Comparison of ENCODE assay signal across 14 cellular contexts in the genomic region with DNA sequence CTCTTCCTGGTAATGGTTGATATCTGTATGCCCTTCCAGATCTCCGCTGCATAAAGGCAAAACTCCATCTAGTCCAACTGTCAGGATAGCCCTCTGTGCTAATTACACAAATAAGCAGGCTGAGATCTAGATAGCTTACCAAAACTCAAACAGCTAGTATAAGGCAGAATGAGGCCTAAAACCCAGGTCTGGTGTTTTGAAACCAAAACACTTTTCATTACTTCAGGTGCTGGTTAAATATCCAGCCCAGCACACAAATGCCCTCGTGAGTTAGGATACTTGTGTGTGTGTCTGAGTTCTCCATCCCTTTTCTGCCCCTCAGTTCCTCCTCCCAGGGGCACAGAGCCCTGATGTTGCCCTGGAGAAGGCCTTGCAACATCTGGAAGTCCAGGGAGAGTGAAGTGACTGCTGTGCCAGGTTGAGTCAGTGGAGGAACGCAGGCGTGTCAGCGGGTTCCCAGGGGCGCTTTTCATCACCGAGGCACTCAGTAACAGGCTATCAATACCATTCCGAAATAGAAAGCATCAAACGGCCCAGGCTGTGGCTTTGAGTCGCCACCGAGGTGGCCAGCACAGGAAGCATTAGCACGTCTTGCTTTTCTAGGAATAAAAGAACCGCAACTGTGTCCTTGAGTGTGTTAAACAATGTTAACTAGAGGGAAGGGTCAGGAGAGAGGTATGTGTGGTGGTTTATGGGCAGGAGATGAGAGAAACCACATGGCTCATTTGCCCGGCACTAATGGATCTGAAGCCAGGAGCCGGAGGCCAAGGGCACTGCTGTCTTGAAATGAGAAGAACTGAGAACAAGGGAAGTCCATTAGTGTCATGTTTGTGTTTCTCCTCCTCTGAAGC.
DNase-seq lines count a peak whose midpoint lies in the region; ATAC-seq, FAIRE-seq and TF ChIP-seq lines count a peak whose summit lies in the region.
"Had no signal": no experiment of that assay in that cellular context is flagged by ENCODE, and none has a peak within 500 bp of the region (broad histone marks: within the 10 kb centered on the region; RNA-seq: fewer than 3 reads in every experiment).

No MANE protein-coding gene starts in this region.

- H3K4me1 Mint-ChIP-seq in stimulated activated effector memory CD8-positive, alpha-beta T cell treated with anti-CD3 and anti-CD28 coated beads, Interleukin-12 subunit alpha, Interleukin-12 subunit beta, amount 100 ng/mL, for 72 hours, result no peaks in the 10 kb centered on the region

- H3K36me3 ChIP-seq in GM12878 (ENCODE audit: control insufficient read depth in 2 of 2, insufficient read depth in 2 of 2, low read length in 1 of 2) (no peaks in the 10 kb centered on the region), muscle layer of duodenum (ENCODE audit: control insufficient read depth in 1 of 2, insufficient read depth in 2 of 2, low read length in 2 of 2) (no peaks in the 10 kb centered on the region)
- H3K36me3 ChIP-seq: upper lobe of left lung had no signal

- no peak for TF ChIP-seq RAD21 in GM12878 (IDR thresholded peaks at IDR 0.05; ENCODE audit: insufficient read depth, low read depth, low read length)

- H3K9me3 ChIP-seq in GM12878 (replicated peaks; ENCODE audit: control insufficient read depth, insufficient read depth, low read length), result no peaks in the 10 kb centered on the region
- H3K9me3 ChIP-seq in muscle layer of duodenum (ENCODE audit: control insufficient read depth in 1 of 2, low read length in 2 of 2), result no peaks in the 10 kb centered on the region
- H3K9me3 ChIP-seq: upper lobe of left lung had no signal

- H3K4me3 ChIP-seq in GM12878 (no peak overlapping the region), muscle layer of duodenum (ENCODE audit: low read depth in 1 of 2, low read length in 2 of 2) (no peak overlapping the region)
- H3K4me3 ChIP-seq: upper lobe of left lung had no signal

- H3K4me3 Mint-ChIP-seq in stimulated activated effector memory CD8-positive, alpha-beta T cell treated with anti-CD3 and anti-CD28 coated beads, Interleukin-12 subunit alpha, Interleukin-12 subunit beta, amount 100 ng/mL, for 72 hours, result no peak overlapping the region
- H3K4me3 Mint-ChIP-seq: naive thymus-derived CD8-positive, alpha-beta T cell had no signal

- ATAC-seq in GM12878 (peak; percentile 21; the same call in 1 of the 3 replicates), HG03139 (IDR thresholded peaks at IDR 0.05; ENCODE audit: unreplicated experiment) (no peak), GM18511 (IDR thresholded peaks at IDR 0.05; ENCODE audit: unreplicated experiment) (no peak)
- no peak for ATAC-seq in stimulated activated effector memory CD8-positive, alpha-beta T cell treated with anti-CD3 and anti-CD28 coated beads, Interleukin-12 subunit alpha, Interleukin-12 subunit beta, amount 100 ng/mL, for 72 hours
- ATAC-seq: naive thymus-derived CD8-positive, alpha-beta T cell had no signal

- intact Hi-C loops in GM12878 (cut with micrococcal nuclease; ENCODE audit: unreplicated experiment), result no loop called here

- POLR2A ChIA-PET in GM12878 (lab: Charles Lee), result no interaction called here

- SMC1A ChIA-PET in GM12878 (lab: Charles Lee; ENCODE audit: uncharacterized antibody, unreplicated experiment), result interaction anchor here (0.8 to 5.1 kb wide), 3 partner anchors 9 to 203 kb away, joined by 4 to 50 read pairs (median 5); no protein-coding TSS in a partner anchor

- H3K4me2 ChIP-seq in GM12878 (ENCODE audit: control insufficient read depth, insufficient read depth), result no peak overlapping the region

- no peak overlapping the region for H2AFZ ChIP-seq in GM12878 (ENCODE audit: control insufficient read depth, low read depth, low read length)

- no peak overlapping the region for H3K9ac ChIP-seq in GM12878 (ENCODE audit: control insufficient read depth, insufficient read depth, low read length)

- CTCF ChIA-PET in GM12878 (lab: Yijun Ruan, JAX), result interaction anchor here (1.0 to 7.9 kb wide), 4 partner anchors 11 to 202 kb away, joined by 3 to 94 read pairs (median 7); no protein-coding TSS in a partner anchor

- no peak for TF ChIP-seq EP300 in GM12878 (IDR thresholded peaks at IDR 0.05; ENCODE audit: borderline replicate concordance in 1 of 2, control insufficient read depth in 1 of 2, low read depth in 2 of 2, low read length in 2 of 2)

- H3K27ac ChIP-seq in GM12878 (ENCODE audit: control insufficient read depth, insufficient read depth) (no peak overlapping the region), muscle layer of duodenum (ENCODE audit: low read length) (peak overlapping the region; percentile 58)
- H3K27ac ChIP-seq: HL-60, upper lobe of left lung, VCaP had no signal

- peak; percentile 82 for DNase-seq in HT1080 (ENCODE audit: low read depth)
- no peak for DNase-seq in GM12878 (ENCODE audit: low read depth, low spot score)
- peak; percentile 63 for DNase-seq in urothelium cell line (ENCODE audit: low spot score)
- DNase-seq in stimulated activated effector memory CD8-positive, alpha-beta T cell treated with anti-CD3 and anti-CD28 coated beads, Interleukin-12 subunit alpha, Interleukin-12 subunit beta, amount 100 ng/mL, for 72 hours (ENCODE audit: low spot score in 2 of 2), result no peak
- DNase-seq: activated T-cell treated with anti-CD3 and anti-CD28 coated beads, Interleukin-2, amount 50 U/mL, for 48 hours; dermis blood vessel endothelial cell; DMS79; naive thymus-derived CD8-positive, alpha-beta T cell had no signal

- H4K20me1 ChIP-seq in GM12878 (ENCODE audit: control insufficient read depth, insufficient read depth), result no peaks in the 10 kb centered on the region

- TF ChIP-seq CTCF in GM12878 (IDR thresholded peaks at IDR 0.05 in 2 of 3, conservative IDR thresholded peaks at IDR 0.05 in 1 of 3; ENCODE audit: control insufficient read depth in 2 of 3, extremely low read depth in 1 of 3, insufficient read depth in 1 of 3, low read depth in 3 of 3, low read length in 3 of 3), result no peak

- no peak for FAIRE-seq in GM12878 (lab: Jason Lieb, UNC)
- FAIRE-seq in urothelium cell line (lab: Jason Lieb, UNC), result no peak

- BruUV-seq in GM12878 (replicated peaks; lab: Mats Ljungman, UMichigan), result no TSS peak

- TF ChIP-seq POLR2A in GM12878 (IDR thresholded peaks at IDR 0.05; ENCODE audit: low read depth, low read length), result no peak

- H3K9me3 Mint-ChIP-seq in stimulated activated effector memory CD8-positive, alpha-beta T cell treated with anti-CD3 and anti-CD28 coated beads, Interleukin-12 subunit alpha, Interleukin-12 subunit beta, amount 100 ng/mL, for 72 hours, result peaks cover 4% of the 10 kb centered on the region
- H3K9me3 Mint-ChIP-seq: naive thymus-derived CD8-positive, alpha-beta T cell had no signal

- RAD21 ChIA-PET in GM12878 (lab: Charles Lee; ENCODE audit: unreplicated experiment), result interaction anchor here (2.2 kb wide), 1 partner anchor 203 kb away, joined by 9 read pairs; no protein-coding TSS in a partner anchor

- H3K27me3 ChIP-seq in GM12878 (replicated peaks in 1 of 2; ENCODE audit: control insufficient read depth in 2 of 2, insufficient read depth in 2 of 2, low read length in 1 of 2) (no peaks in the 10 kb centered on the region; a peak in 1 of 4 replicates), muscle layer of duodenum (ENCODE audit: low read depth, low read length) (no peaks in the 10 kb centered on the region)
- H3K27me3 ChIP-seq: upper lobe of left lung had no signal

- WGBS in GM12878 (ENCODE audit: insufficient coverage, insufficient replicate concordance, low lambda C conversion rate, missing lambda C conversion rate), result 36% methylated on average over 15 of the region's 15 CpGs

- in situ Hi-C loops in GM12878 (cut with MboI), result no loop called here

- no peaks in the 10 kb centered on the region for H3K36me3 Mint-ChIP-seq in stimulated activated effector memory CD8-positive, alpha-beta T cell treated with anti-CD3 and anti-CD28 coated beads, Interleukin-12 subunit alpha, Interleukin-12 subunit beta, amount 100 ng/mL, for 72 hours
- H3K36me3 Mint-ChIP-seq: naive thymus-derived CD8-positive, alpha-beta T cell had no signal

- H3K79me2 ChIP-seq in GM12878 (ENCODE audit: control insufficient read depth, insufficient read depth, low read length), result no peaks in the 10 kb centered on the region

- H3K27ac Mint-ChIP-seq in stimulated activated effector memory CD8-positive, alpha-beta T cell treated with anti-CD3 and anti-CD28 coated beads, Interleukin-12 subunit alpha, Interleukin-12 subunit beta, amount 100 ng/mL, for 72 hours, result no peak overlapping the region
- H3K27ac Mint-ChIP-seq: naive thymus-derived CD8-positive, alpha-beta T cell had no signal

- H3K4me1 ChIP-seq in GM12878 (ENCODE audit: control insufficient read depth, insufficient read depth, low read length), result no peaks in the 10 kb centered on the region
- H3K4me1 ChIP-seq in muscle layer of duodenum (ENCODE audit: control insufficient read depth in 1 of 2, insufficient read depth in 2 of 2, low read length in 2 of 2), result peaks cover 0 to 4% of the 10 kb centered on the region in 2 donors

TF ChIP-seq in GM12878, 131 proteins besides CTCF, POLR2A, EP300 and RAD21:
- TF ChIP-seq SRF (IDR thresholded peaks at IDR 0.05; ENCODE audit: low read depth in 2 of 2, low read length in 2 of 2), result no peak
- TF ChIP-seq NR2F1 (conservative IDR thresholded peaks at IDR 0.05), result no peak
- TF ChIP-seq STAT1 (conservative IDR thresholded peaks at IDR 0.05), result no peak
- no peak for TF ChIP-seq SP1 (IDR thresholded peaks at IDR 0.05; ENCODE audit: low read depth, low read length)
- TF ChIP-seq NFIC (IDR thresholded peaks at IDR 0.05; ENCODE audit: low read depth, low read length), result no peak
- no peak for TF ChIP-seq LARP7 (IDR thresholded peaks at IDR 0.05)
TF ChIP-seq in GM12878: peak in this region for 0.

Comparison
In these comparisons a context has a peak if more than half of its experiments do, and no peak if none do; other contexts are left out.
1. DNase-seq: peak in HT1080 (single experiment) and urothelium cell line (single experiment); none in GM12878 (single experiment) and stimulated activated effector memory CD8-positive, alpha-beta T cell treated with anti-CD3 and anti-CD28 coated beads, Interleukin-12 subunit alpha, Interleukin-12 subunit beta, amount 100 ng/mL, for 72 hours (0 of 2).